In genomic region chr10:122301811-122302115, GRCh38 we compare ENCODE assay signal across 13 cellular contexts. TPM values are rescaled to one million over a fixed set of nuclear protein-coding genes. Genes with fewer than 3 reads are reported as not detected.
"Had no signal": no experiment of that assay in that cellular context is flagged by ENCODE, and none has a peak within 500 bp of the region (broad histone marks: within the 10 kb centered on the region; RNA-seq: fewer than 3 reads in every experiment).

No MANE protein-coding gene starts in this region.

- H3K36me3 ChIP-seq: heart left ventricle, ovary had no signal

- H3K4me3 Mint-ChIP-seq: activated naive CD4-positive, alpha-beta T cell treated with anti-CD3 and anti-CD28 coated beads, Interleukin-2, amount 10 ng/mL, durations not matched to agents 7 days and 5 days; activated T-helper 17 cell treated with anti-CD3 and anti-CD28 coated beads, Interleukin-2, amount 50 U/mL, for 72 hours; nephron progenitor cell; stimulated activated effector memory CD8-positive, alpha-beta T cell treated with anti-CD3 and anti-CD28 coated beads, Interleukin-12 subunit alpha, Interleukin-12 subunit beta, amount 100 ng/mL, for 72 hours had no signal

- H3K27ac Mint-ChIP-seq: activated naive CD4-positive, alpha-beta T cell treated with anti-CD3 and anti-CD28 coated beads, Interleukin-2, amount 10 ng/mL, durations not matched to agents 7 days and 5 days; activated T-helper 17 cell treated with anti-CD3 and anti-CD28 coated beads, Interleukin-2, amount 50 U/mL, for 72 hours; nephron progenitor cell; stimulated activated effector memory CD8-positive, alpha-beta T cell treated with anti-CD3 and anti-CD28 coated beads, Interleukin-12 subunit alpha, Interleukin-12 subunit beta, amount 100 ng/mL, for 72 hours had no signal

- H3K4me3 ChIP-seq: heart left ventricle, ovary had no signal

- H3K27me3 ChIP-seq: heart left ventricle, ovary had no signal

- H3K36me3 Mint-ChIP-seq: activated naive CD4-positive, alpha-beta T cell treated with anti-CD3 and anti-CD28 coated beads, Interleukin-2, amount 10 ng/mL, durations not matched to agents 7 days and 5 days; stimulated activated effector memory CD8-positive, alpha-beta T cell treated with anti-CD3 and anti-CD28 coated beads, Interleukin-12 subunit alpha, Interleukin-12 subunit beta, amount 100 ng/mL, for 72 hours had no signal

- H3K4me1 Mint-ChIP-seq: activated naive CD4-positive, alpha-beta T cell treated with anti-CD3 and anti-CD28 coated beads, Interleukin-2, amount 10 ng/mL, durations not matched to agents 7 days and 5 days; activated T-helper 17 cell treated with anti-CD3 and anti-CD28 coated beads, Interleukin-2, amount 50 U/mL, for 72 hours had no signal

- H3K9me3 Mint-ChIP-seq: activated T-helper 17 cell treated with anti-CD3 and anti-CD28 coated beads, Interleukin-2, amount 50 U/mL, for 72 hours had no signal

- H3K27ac ChIP-seq: ovary had no signal

- ATAC-seq: SK-N-SH treated with all-trans-retinoic acid at 6 μM for 48 hours had no signal

- DNase-seq: activated CD4-positive, alpha-beta T cell treated with anti-CD3 and anti-CD28 coated beads for 48 hours; activated naive CD4-positive, alpha-beta T cell treated with anti-CD3 and anti-CD28 coated beads, Interleukin-2, amount 10 ng/mL, durations not matched to agents 7 days and 5 days; foreskin melanocyte; mesendoderm; nephron progenitor cell; trophoblast cell had no signal

- H3K9me3 ChIP-seq: ovary had no signal

RNA-seq across cellular contexts. Expression of gene BTBD16, which starts 30.7 kb away (rescaled TPM):
- total RNA-seq: activated T-helper 17 cell treated with anti-CD3 and anti-CD28 coated beads, Interleukin-2, amount 50 U/mL, for 72 hours; subcutaneous adipose tissue; T-helper 1 cell treated with Interleukin-12 subunit alpha and Interleukin-12 subunit beta and Interleukin-4 antibody, amounts not matched to agents 30 ng/mL and 1 ng/mL, for 36 hours had no signal
- polyA plus RNA-seq: heart left ventricle, ovary had no signal
